Comparison of ENCODE assay signal across 8 cellular contexts in genomic region chr1:9784508-9785133, GRCh38. TPM values are rescaled to one million over a fixed set of nuclear protein-coding genes. Genes with fewer than 3 reads are reported as not detected.
DNase-seq lines count a peak whose midpoint lies in the region; ATAC-seq and FAIRE-seq lines count a peak whose summit lies in the region.

No MANE protein-coding gene starts in this region.

- H3K4me3 Mint-ChIP-seq in activated T-helper 17 cell treated with anti-CD3 and anti-CD28 coated beads, Interleukin-2, amount 50 U/mL, for 72 hours: no peak overlapping the region

- peak; percentile 17 for ATAC-seq in activated T-helper 17 cell treated with anti-CD3 and anti-CD28 coated beads, Interleukin-2, amount 50 U/mL, for 72 hours (replicated peaks)
- no peak for ATAC-seq in GM21576 (IDR thresholded peaks at IDR 0.05; ENCODE audit: unreplicated experiment)
- no peak for ATAC-seq in GM21447 (IDR thresholded peaks at IDR 0.05; ENCODE audit: unreplicated experiment)

- H3K36me3 Mint-ChIP-seq in activated T-helper 17 cell treated with anti-CD3 and anti-CD28 coated beads, Interleukin-2, amount 50 U/mL, for 72 hours (ENCODE audit: low read depth): no peaks in the 10 kb centered on the region

- DNase-seq in COLO668 (lab: John Stamatoyannopoulos, UW; ENCODE audit: unreplicated experiment) (peak; percentile 81), HT-29 (ENCODE audit: low spot score) (peak; percentile 90), RCC 7860 (ENCODE audit: low spot score) (peak; percentile 51), glomerular visceral epithelial cell (ENCODE audit: extremely low spot score) (peak; percentile 67)
- peak; percentile 28 to 48 (median 40) for DNase-seq in stimulated activated CD4-positive, alpha-beta T cell treated with anti-CD3 and anti-CD28 coated beads, Interleukin-1b, Interleukin-23, amount 100 ng/mL, for 24 hours (ENCODE audit: low read depth in 4 of 4, low spot score in 1 of 4)

- H3K4me1 Mint-ChIP-seq in activated T-helper 17 cell treated with anti-CD3 and anti-CD28 coated beads, Interleukin-2, amount 50 U/mL, for 72 hours: peaks cover 19% of the 10 kb centered on the region

- no peak overlapping the region for H3K27ac Mint-ChIP-seq in activated T-helper 17 cell treated with anti-CD3 and anti-CD28 coated beads, Interleukin-2, amount 50 U/mL, for 72 hours

- no peaks in the 10 kb centered on the region for H3K9me3 Mint-ChIP-seq in activated T-helper 17 cell treated with anti-CD3 and anti-CD28 coated beads, Interleukin-2, amount 50 U/mL, for 72 hours

- H3K27me3 Mint-ChIP-seq in activated T-helper 17 cell treated with anti-CD3 and anti-CD28 coated beads, Interleukin-2, amount 50 U/mL, for 72 hours: no peaks in the 10 kb centered on the region

- peak; percentile 52 for FAIRE-seq in RCC 7860 (lab: Jason Lieb, UNC)

RNA-seq across cellular contexts. Expression of gene CLSTN1, which starts 39.1 kb away (rescaled TPM):
- total RNA-seq in HT-29 (2014; rRNA removed; shearing (Covaris generic)): 78.4 and 99.0 TPM in 2 replicates
- total RNA-seq in activated T-helper 17 cell treated with anti-CD3 and anti-CD28 coated beads, Interleukin-2, amount 50 U/mL, for 72 hours: 10 to 100 TPM; 41.7 to 55.5 TPM
